Comparison of ENCODE assay signal across 33 cellular contexts in the genomic region with DNA sequence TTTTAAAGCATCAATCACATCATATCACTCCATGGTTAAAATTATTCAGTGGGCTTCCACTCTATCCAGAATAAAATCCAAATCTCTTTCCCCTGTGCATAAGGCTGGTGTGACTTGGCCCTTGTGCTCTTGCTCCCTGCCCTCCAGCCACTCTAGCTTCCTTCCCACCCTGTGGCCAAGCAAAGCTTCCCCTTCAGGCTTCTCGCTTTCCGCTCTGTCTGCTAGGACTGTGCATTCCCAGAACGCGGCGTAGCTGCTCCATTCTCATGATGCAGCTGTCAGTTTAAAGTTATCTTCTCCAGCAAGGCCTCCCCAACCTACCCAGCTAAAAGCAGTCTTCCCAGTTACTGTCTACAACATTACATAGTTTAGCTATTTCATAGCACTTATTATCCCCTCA. TPM values are rescaled to one million over a fixed set of nuclear protein-coding genes. Genes with fewer than 3 reads are reported as not detected.
"Had no signal": no experiment of that assay in that cellular context is flagged by ENCODE, and none has a peak within 500 bp of the region (broad histone marks: within the 10 kb centered on the region; RNA-seq: fewer than 3 reads in every experiment).

No MANE protein-coding gene starts in this region.

- H3K79me2 ChIP-seq: hepatocyte, parathyroid adenoma had no signal

- H3K27me3 ChIP-seq: colonic mucosa, esophagus muscularis mucosa, foreskin keratinocyte, gastroesophageal sphincter, stomach, tibial artery had no signal

- H3K36me3 ChIP-seq: colonic mucosa, esophagus muscularis mucosa, gastroesophageal sphincter, heart left ventricle, neutrophil, stomach, tibial artery had no signal

- H3K27ac ChIP-seq: colonic mucosa, esophagus muscularis mucosa, foreskin keratinocyte, gastroesophageal sphincter, heart left ventricle, hepatocyte, neutrophil, parathyroid adenoma, stomach, tibial artery had no signal

- H3K4me2 ChIP-seq: hepatocyte, smooth muscle cell had no signal

- H3K4me3 ChIP-seq: colonic mucosa, esophagus muscularis mucosa, gastroesophageal sphincter, heart left ventricle, hepatocyte, lung, mucosa of descending colon, smooth muscle cell, stomach, tibial artery had no signal

- DNase-seq: colonic mucosa; effector CD8-positive, alpha-beta T cell; foreskin keratinocyte; kidney; mucosa of descending colon; naive B cell; stimulated activated CD4-positive, alpha-beta T cell treated with anti-CD3 and anti-CD28 coated beads, Interleukin-2, amount 100 ng/mL, for 24 hours; stimulated activated CD4-positive, alpha-beta T cell treated with anti-CD3 and anti-CD28 coated beads, Interleukin-4, amount 100 ng/mL, for 24 hours; stimulated activated naive CD4-positive, alpha-beta T cell treated with Interleukin-2 at 50 U/mL for 16 hours; stomach; tibial artery had no signal

- H3K4me1 ChIP-seq: colonic mucosa, foreskin keratinocyte, parathyroid adenoma had no signal

- H2AFZ ChIP-seq: hepatocyte, parathyroid adenoma had no signal

- ATAC-seq: foreskin keratinocyte; gastroesophageal sphincter; left lobe of liver; mucosa of descending colon; sciatic nerve; stimulated activated effector memory CD8-positive, alpha-beta T cell treated with anti-CD3 and anti-CD28 coated beads, Interleukin-12 subunit alpha, Interleukin-12 subunit beta, amount 100 ng/mL, for 72 hours had no signal

- H3K9me3 ChIP-seq: colonic mucosa, esophagus muscularis mucosa, gastroesophageal sphincter, heart left ventricle, mucosa of descending colon, neutrophil, stomach, tibial artery had no signal

RNA-seq across cellular contexts. Expression of gene KCNK16, which starts 19.4 kb away (rescaled TPM):
- total RNA-seq: colonic mucosa; endothelial cell of umbilical vein; epithelial cell of proximal tubule; esophagus muscularis mucosa; fibroblast of lung; foreskin keratinocyte; gastroesophageal sphincter; heart left ventricle; hepatocyte; kidney; left lobe of liver; liver; lung; mesothelial cell of epicardium; mucosa of descending colon; natural killer cell treated with Interleukin-12 subunit alpha and Interleukin-12 subunit beta and Interleukin-15 and Interleukin-18, amount 100 ng/mL, for 72 hours; neural crest cell; omental fat pad; sciatic nerve; smooth muscle cell; subcutaneous adipose tissue; temporal lobe; urinary bladder had no signal
- polyA plus RNA-seq: endothelial cell of umbilical vein, fibroblast of lung, foreskin keratinocyte, heart left ventricle, hepatocyte, liver, lung, smooth muscle cell, urinary bladder had no signal

RNA-seq across cellular contexts. Expression of gene KCNK17, which starts 27.7 kb away (rescaled TPM):
- total RNA-seq: colonic mucosa; endothelial cell of umbilical vein; epithelial cell of proximal tubule; fibroblast of lung; foreskin keratinocyte; hepatocyte; mesothelial cell of epicardium; natural killer cell treated with Interleukin-12 subunit alpha and Interleukin-12 subunit beta and Interleukin-15 and Interleukin-18, amount 100 ng/mL, for 72 hours; smooth muscle cell; subcutaneous adipose tissue; temporal lobe had no signal
- polyA plus RNA-seq: endothelial cell of umbilical vein, fibroblast of lung, foreskin keratinocyte, hepatocyte, smooth muscle cell had no signal
